ENCODE assay signal across 15 cellular contexts in the genomic region with DNA sequence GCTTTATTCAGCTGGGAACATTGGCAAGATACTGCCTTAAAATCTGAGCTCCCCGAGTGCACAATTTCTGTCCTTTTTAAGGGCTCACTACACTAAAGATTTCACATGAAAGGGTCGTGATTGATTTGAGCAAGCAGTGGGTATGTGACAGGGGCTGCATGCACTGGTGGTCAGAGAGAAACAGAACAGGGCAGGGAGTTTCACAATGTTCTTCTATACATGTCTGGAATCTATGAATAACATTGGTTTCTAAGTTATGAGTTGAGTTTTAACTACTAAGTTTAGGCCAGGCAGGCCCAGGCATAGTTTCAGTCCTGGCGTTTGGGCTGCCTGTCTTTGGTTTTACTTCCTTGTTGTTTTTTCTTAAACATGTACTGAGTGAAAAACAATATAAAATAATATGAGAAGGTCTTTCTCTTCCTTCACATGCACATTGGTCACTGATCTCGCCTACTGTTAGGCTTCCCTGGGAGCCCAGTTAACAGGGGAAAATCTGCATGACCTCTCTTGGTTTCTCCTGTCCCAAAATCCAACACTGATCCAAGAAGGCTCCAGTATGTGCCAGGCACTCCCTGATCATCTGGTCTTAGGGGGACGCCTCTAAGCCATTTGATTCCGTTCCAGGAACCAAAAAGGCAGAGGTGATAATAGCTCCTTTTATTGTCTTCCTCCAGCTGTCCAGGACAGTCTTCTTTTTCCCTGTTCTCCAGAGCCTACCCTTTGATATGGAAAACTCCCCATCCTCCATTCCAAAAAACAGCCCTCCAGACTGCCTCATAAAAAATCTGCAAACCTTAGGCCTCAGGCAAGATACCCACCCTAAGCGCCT. TPM values are rescaled to one million over a fixed set of nuclear protein-coding genes. Genes with fewer than 3 reads are reported as not detected.
A peak's percentile ranks its signal among the peaks of the same experiment; 100 is the strongest.
DNase-seq lines count a peak whose midpoint lies in the region; ATAC-seq and TF ChIP-seq lines count a peak whose summit lies in the region.
"Had no signal": no experiment of that assay in that cellular context is flagged by ENCODE, and none has a peak within 500 bp of the region (broad histone marks: within the 10 kb centered on the region; RNA-seq: fewer than 3 reads in every experiment).

A gene (minus strand): TSS at position 51 of the 829 bp plus-strand sequence. CDS start 7,838 bp downstream, outside the sequence.

- H3K79me2 ChIP-seq in SK-N-SH (ENCODE audit: insufficient read depth): no peaks in the 10 kb centered on the region

- H3K4me1 ChIP-seq in SK-N-SH (ENCODE audit: control insufficient read depth in 1 of 2, insufficient read depth in 2 of 2, low read depth in 1 of 2, low read length in 1 of 2): no peaks in the 10 kb centered on the region
- H3K4me1 ChIP-seq in esophagus squamous epithelium: no peaks in the 10 kb centered on the region
- H3K4me1 ChIP-seq: suprapubic skin had no signal

- TF ChIP-seq RAD21 in SK-N-SH (IDR thresholded peaks at IDR 0.05; ENCODE audit: low read length): no peak

- POLR2A ChIA-PET in SK-N-SH (lab: Yijun Ruan, JAX): no interaction called here

- 12% methylated on average over 7 of the region's 7 CpGs for WGBS in SK-N-SH (ENCODE audit: low lambda C conversion rate)
- 36 to 61% methylated on average over 5 to 7 of the region's 7 CpGs for WGBS in esophagus squamous epithelium, 2 donors

- H3K9me3 ChIP-seq in SK-N-SH (no peaks in the 10 kb centered on the region), esophagus squamous epithelium (no peaks in the 10 kb centered on the region)
- H3K9me3 ChIP-seq: suprapubic skin had no signal

- no peaks in the 10 kb centered on the region for H3K9me2 ChIP-seq in SK-N-SH

- ATAC-seq in GM18508 (IDR thresholded peaks at IDR 0.05; ENCODE audit: insufficient read depth, unreplicated experiment): peak; percentile 79
- ATAC-seq in GM21447 (IDR thresholded peaks at IDR 0.05; ENCODE audit: unreplicated experiment): peak; percentile 89
- ATAC-seq in HG03108 (IDR thresholded peaks at IDR 0.05; ENCODE audit: unreplicated experiment): peak; percentile 87

- H3K4me3 ChIP-seq in SK-N-SH (ENCODE audit: low read depth in 2 of 2, low read length in 1 of 2) (no peak within 1 kb of the TSS), esophagus squamous epithelium (no peak within 1 kb of the TSS)
- H3K4me3 ChIP-seq: PC-9, suprapubic skin had no signal

- no peaks in the 10 kb centered on the region for H3F3A ChIP-seq in SK-N-SH (replicated peaks; ENCODE audit: insufficient read depth)

- H3K36me3 ChIP-seq in SK-N-SH (replicated peaks in 1 of 2; ENCODE audit: control insufficient read depth in 1 of 2, insufficient read depth in 2 of 2, low read length in 1 of 2) (no peaks in the 10 kb centered on the region), esophagus squamous epithelium (no peaks in the 10 kb centered on the region)
- H3K36me3 ChIP-seq: suprapubic skin had no signal

- no peaks in the 10 kb centered on the region for H3K27me3 ChIP-seq in SK-N-SH (ENCODE audit: insufficient read depth)
- no peaks in the 10 kb centered on the region for H3K27me3 ChIP-seq in esophagus squamous epithelium
- H3K27me3 ChIP-seq: suprapubic skin had no signal

- H3K27ac ChIP-seq in SK-N-SH (ENCODE audit: low read depth in 2 of 2, low read length in 1 of 2) (no peak within 1 kb of the TSS), esophagus squamous epithelium (no peak within 1 kb of the TSS)
- H3K27ac ChIP-seq: PC-9, suprapubic skin had no signal

- TF ChIP-seq CTCF in SK-N-SH (IDR thresholded peaks at IDR 0.05) (no peak), esophagus squamous epithelium (IDR thresholded peaks at IDR 0.05) (no peak)

- intact Hi-C loops in esophagus squamous epithelium (cut with DNase I): no loop called here

- H3K4me2 ChIP-seq in SK-N-SH: no peak within 1 kb of the TSS
- H3K4me2 ChIP-seq: PC-9 had no signal

- no peaks in the 10 kb centered on the region for H4K20me1 ChIP-seq in SK-N-SH (ENCODE audit: insufficient read depth)

- TF ChIP-seq POLR2A in esophagus squamous epithelium (IDR thresholded peaks at IDR 0.05): no peak

- CTCF ChIA-PET in SK-N-SH (lab: Yijun Ruan, JAX): no interaction called here

- DNase-seq in germinal center (ENCODE audit: low spot score): peak; percentile 11
- no peak for DNase-seq in SK-N-SH
- DNase-seq in stimulated activated CD4-positive, alpha-beta T cell treated with anti-CD3 and anti-CD28 coated beads, Interleukin-2, amount 100 ng/mL, for 24 hours: no peak
- DNase-seq in esophagus squamous epithelium (lab: John Stamatoyannopoulos, UW): no peak
- DNase-seq in effector CD4-positive, alpha-beta T cell: no peak
- DNase-seq: caudate nucleus; PC-9; stimulated activated CD4-positive, alpha-beta T cell treated with anti-CD3 and anti-CD28 coated beads, Interleukin-4, amount 100 ng/mL, for 4 hours had no signal

- H2AFZ ChIP-seq in SK-N-SH (ENCODE audit: low read depth): no peak within 1 kb of the TSS
- H2AFZ ChIP-seq: PC-9 had no signal

- TF ChIP-seq EP300 in SK-N-SH (IDR thresholded peaks at IDR 0.05; ENCODE audit: borderline replicate concordance in 1 of 2, low read depth in 1 of 2, low read length in 1 of 2): no peak

- H3K9ac ChIP-seq in SK-N-SH: no peak within 1 kb of the TSS

TF ChIP-seq in SK-N-SH, 30 proteins besides CTCF, POLR2A, EP300 and RAD21:
- no peak for TF ChIP-seq FOXM1 (IDR thresholded peaks at IDR 0.05; ENCODE audit: low read depth)

RNA-seq across cellular contexts. Expression of the gene that starts here (rescaled TPM):
- polyA plus RNA-seq in SK-N-SH (2012; rRNA removed): not detected in 2 replicates
- polyA plus RNA-seq in SK-N-SH (2012; cell fraction: cytosol; rRNA removed): not detected in 2 replicates
- polyA plus RNA-seq in SK-N-SH (2012; cell fraction: nucleus; rRNA removed): not detected in 2 replicates
- total RNA-seq in esophagus squamous epithelium: not detected
- total RNA-seq: kidney epithelial cell, osteoblast, PC-9, suprapubic skin had no signal
- polyA plus RNA-seq: BJ had no signal
